11 cellular contexts compared by ENCODE assay signal in the genomic region with DNA sequence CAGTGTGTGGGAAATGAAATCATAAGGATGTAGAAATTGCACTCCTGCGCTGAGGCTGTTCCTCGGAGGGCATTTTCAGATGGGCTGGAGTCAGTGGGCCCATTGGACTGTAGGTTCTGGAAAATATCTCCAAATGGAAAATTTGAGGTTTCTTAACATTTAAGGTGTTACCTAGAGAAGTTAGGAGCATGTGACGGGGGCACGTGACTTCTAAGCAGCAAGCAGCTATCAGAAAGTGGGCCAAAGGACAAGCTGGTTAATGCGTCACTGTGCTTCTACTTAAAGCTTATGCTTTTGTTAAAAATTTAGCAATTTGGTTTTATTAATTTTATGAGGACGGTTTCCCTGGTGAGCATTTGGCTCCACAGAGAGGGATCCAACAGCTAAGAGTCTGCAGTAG.
"Had no signal": no experiment of that assay in that cellular context is flagged by ENCODE, and none has a peak within 500 bp of the region (broad histone marks: within the 10 kb centered on the region; RNA-seq: fewer than 3 reads in every experiment).

No MANE protein-coding gene starts in this region.

- ATAC-seq: GM23338, HCT116 had no signal

- H3K4me1 ChIP-seq: HAP-1 had no signal

- H2AFZ ChIP-seq: GM23248, GM23338 had no signal

- H3K36me3 ChIP-seq: HAP-1 had no signal

- H3K9ac ChIP-seq: GM23248 had no signal

- H3K4me2 ChIP-seq: GM23338 had no signal

- H3K27ac ChIP-seq: GM23248 had no signal

- FAIRE-seq: H1, H54 had no signal

- H3K27ac Mint-ChIP-seq: GM23338, H9, HFFc6 had no signal

- DNase-seq: GM23248, GOT3, H7, H9, HCEC 1CT, HFFc6 had no signal

- H3K4me3 ChIP-seq: GM23248, GM23338, HAP-1 had no signal

- H3K9me3 ChIP-seq: HAP-1 had no signal

- H3K4me3 Mint-ChIP-seq: GM23338, H9, HFFc6 had no signal
